11 cellular contexts compared by ENCODE assay signal in genomic region chr6:15505463-15505918, GRCh38.
A peak's percentile ranks its signal among the peaks of the same experiment; 100 is the strongest.
DNase-seq lines count a peak whose midpoint lies in the region; ATAC-seq and TF ChIP-seq lines count a peak whose summit lies in the region.
"Had no signal": no experiment of that assay in that cellular context is flagged by ENCODE, and none has a peak within 500 bp of the region (broad histone marks: within the 10 kb centered on the region; RNA-seq: fewer than 3 reads in every experiment).

No MANE protein-coding gene starts in this region.

- H3K23ac ChIP-seq in H9 (ENCODE audit: insufficient read length, low read depth, low read length), result no peak overlapping the region

- no peak overlapping the region for H2BK12ac ChIP-seq in H9 (ENCODE audit: insufficient read length, low read depth, low read length)

- no peak overlapping the region for H2BK5ac ChIP-seq in H9 (ENCODE audit: insufficient read length, low read length)

- H3K4me2 ChIP-seq in H9 (ENCODE audit: insufficient read depth, insufficient read length, low read length), result no peak overlapping the region

- TF ChIP-seq CTCF in tibial artery (IDR thresholded peaks at IDR 0.05) (no peak), H9 (conservative IDR thresholded peaks at IDR 0.05) (no peak)

- H3K36me3 ChIP-seq in muscle layer of duodenum (ENCODE audit: control insufficient read depth in 1 of 2, insufficient read depth in 2 of 2, low read length in 2 of 2) (peaks cover 20 to 32% of the 10 kb centered on the region in 2 donors), tibial artery (peaks cover 19 to 36% (median 29%) of the 10 kb centered on the region in 3 donors)

- H3K14ac ChIP-seq in H9 (ENCODE audit: insufficient read depth, low read length), result no peak overlapping the region

- H3K4ac ChIP-seq in H9 (ENCODE audit: low read depth, low read length), result no peak overlapping the region

- H3K9me3 ChIP-seq in muscle layer of duodenum (ENCODE audit: control insufficient read depth in 1 of 2, low read length in 2 of 2) (no peaks in the 10 kb centered on the region), tibial artery (no peaks in the 10 kb centered on the region), H9 (ENCODE audit: control insufficient read depth, low read depth, low read length) (no peaks in the 10 kb centered on the region)

- H3K27ac ChIP-seq in cingulate gyrus (ENCODE audit: low read depth, low read length) (peak overlapping the region; percentile 41), muscle layer of duodenum (ENCODE audit: low read length) (no peak overlapping the region), tibial artery (peak overlapping the region; percentile 45 to 50), H9 (ENCODE audit: insufficient read length, low read depth, low read length) (no peak overlapping the region)

- no peak overlapping the region for H2AK5ac ChIP-seq in H9 (ENCODE audit: insufficient read length, low read length)

- DNase-seq in activated T-cell treated with anti-CD3 and anti-CD28 coated beads, Interleukin-2, amount 50 U/mL, for 72 hours, result no peak
- DNase-seq in activated T-cell treated with anti-CD3 and anti-CD28 coated beads, Interleukin-2, amount 50 U/mL, for 48 hours, result no peak
- DNase-seq in tibial artery (peak in 1 of 2 donors; percentile 60), H9 (no peak)
- no peak for DNase-seq in stimulated activated CD8-positive, alpha-beta memory T cell treated with anti-CD3 and anti-CD28 coated beads, Interleukin-4, amount 100 ng/mL, for 48 hours
- DNase-seq: DND-41 had no signal

- no peak overlapping the region for H4K91ac ChIP-seq in H9 (ENCODE audit: insufficient read length, low read depth, low read length)

- no peak overlapping the region for H4K5ac ChIP-seq in H9 (ENCODE audit: insufficient read length, low read depth, low read length)

- peak overlapping the region; percentile 58 for H3K27ac Mint-ChIP-seq in activated T-cell treated with anti-CD3 and anti-CD28 coated beads, Interleukin-2, amount 50 U/mL, for 72 hours
- peak overlapping the region in 1 of 3 experiments; percentile 66; a peak in 1 of 7 replicates for H3K27ac Mint-ChIP-seq in H9

- no peak overlapping the region for H3K9ac ChIP-seq in H9 (ENCODE audit: extremely low read depth, insufficient read length, low read length)

- peaks cover 9 to 20% of the 10 kb centered on the region in 2 donors for H3K4me1 ChIP-seq in muscle layer of duodenum (ENCODE audit: control insufficient read depth in 1 of 2, insufficient read depth in 2 of 2, low read length in 2 of 2)
- peaks cover 3 to 40% (median 22%) of the 10 kb centered on the region in 4 donors for H3K4me1 ChIP-seq in tibial artery
- H3K4me1 ChIP-seq in H9 (ENCODE audit: insufficient read depth, low read length), result no peaks in the 10 kb centered on the region; the same call in 1 of the 2 replicates

- H2BK15ac ChIP-seq in H9 (ENCODE audit: low read depth, low read length), result no peak overlapping the region

- peaks cover 3% of the 10 kb centered on the region for H4K20me1 ChIP-seq in H9 (ENCODE audit: control insufficient read depth, insufficient read depth, insufficient read length)

- H3K9me3 Mint-ChIP-seq in activated T-cell treated with anti-CD3 and anti-CD28 coated beads, Interleukin-2, amount 50 U/mL, for 72 hours, result no peaks in the 10 kb centered on the region
- H3K9me3 Mint-ChIP-seq in H9, result no peaks in the 10 kb centered on the region
- H3K9me3 Mint-ChIP-seq: neural crest cell, T-cell had no signal

- H3K23me2 ChIP-seq in H9 (ENCODE audit: insufficient read length, low read depth, low read length, poor library complexity, severe bottlenecking), result no peaks in the 10 kb centered on the region

- H3T11ph ChIP-seq in H9 (ENCODE audit: low read length), result no peak overlapping the region

- H3K56ac ChIP-seq in H9 (ENCODE audit: insufficient read length, low read depth, low read length), result no peak overlapping the region

- H3K4me3 Mint-ChIP-seq in activated T-cell treated with anti-CD3 and anti-CD28 coated beads, Interleukin-2, amount 50 U/mL, for 72 hours, result no peak overlapping the region
- no peak overlapping the region for H3K4me3 Mint-ChIP-seq in H9
- H3K4me3 Mint-ChIP-seq: neural crest cell, T-cell had no signal

- no peak overlapping the region for H3K18ac ChIP-seq in H9 (ENCODE audit: insufficient read length, low read depth, low read length)

- peaks cover 2 to 36% of the 10 kb centered on the region in 2 donors for H3K36me3 Mint-ChIP-seq in activated T-cell treated with anti-CD3 and anti-CD28 coated beads, Interleukin-2, amount 50 U/mL, for 72 hours (ENCODE audit: insufficient read depth in 2 of 2)
- peaks cover 77 to 98% (median 97%) of the 10 kb centered on the region in 3 experiments for H3K36me3 Mint-ChIP-seq in H9 (ENCODE audit: insufficient read depth in 1 of 3, low read depth in 3 of 3)

- H2AFZ ChIP-seq in H9 (ENCODE audit: low read length), result no peak overlapping the region

- H3K79me2 ChIP-seq in H9 (ENCODE audit: insufficient read depth, low read length), result peaks cover 16% of the 10 kb centered on the region; the same call in 1 of the 2 replicates

- no peak overlapping the region for H2BK120ac ChIP-seq in H9 (ENCODE audit: low read depth, low read length, poor library complexity, severe bottlenecking)

- no peak for ATAC-seq in activated T-cell treated with anti-CD3 and anti-CD28 coated beads, Interleukin-2, amount 50 U/mL, for 72 hours (replicated peaks in 1 of 2)
- ATAC-seq in HG02885 (IDR thresholded peaks at IDR 0.05; ENCODE audit: poor library complexity, unreplicated experiment), result no peak
- ATAC-seq: T-cell had no signal

- no peaks in the 10 kb centered on the region for H3K27me3 Mint-ChIP-seq in activated T-cell treated with anti-CD3 and anti-CD28 coated beads, Interleukin-2, amount 50 U/mL, for 72 hours (ENCODE audit: low read depth)
- H3K27me3 Mint-ChIP-seq in H9 (ENCODE audit: low read depth), result peaks cover 1% of the 10 kb centered on the region; the same call in 1 of the 2 replicates
- H3K27me3 Mint-ChIP-seq: T-cell had no signal

- no CpG with 5 or more reads among the region's 18 CpGs for WGBS in H9 (ENCODE audit: extremely low coverage, insufficient read length, low lambda C conversion rate)

- H4K8ac ChIP-seq in H9 (replicated peaks; ENCODE audit: insufficient read length, low read depth, low read length), result no peak overlapping the region

- H2BK20ac ChIP-seq in H9 (ENCODE audit: low read depth, low read length, poor library complexity, severe bottlenecking), result no peak overlapping the region

- peak overlapping the region; percentile 21 to 39 for H3K4me3 ChIP-seq in muscle layer of duodenum (ENCODE audit: low read depth in 1 of 2, low read length in 2 of 2)
- peak overlapping the region; percentile 31 to 39 for H3K4me3 ChIP-seq in tibial artery

- peaks cover 6% of the 10 kb centered on the region for H3K79me1 ChIP-seq in H9 (ENCODE audit: insufficient read depth, low read depth, low read length, poor library complexity, severe bottlenecking)

- H3K27me3 ChIP-seq in muscle layer of duodenum (ENCODE audit: low read depth, low read length), result no peaks in the 10 kb centered on the region
- no peaks in the 10 kb centered on the region for H3K27me3 ChIP-seq in tibial artery
- H3K27me3 ChIP-seq in H9 (ENCODE audit: insufficient read depth, low read length), result no peaks in the 10 kb centered on the region

- intact Hi-C loops in tibial artery (cut with DNase I; ENCODE audit: low total_unique reads), result loop anchor here (10.0 kb wide), 1 partner anchor 119 kb away; no protein-coding TSS in a partner anchor

- peaks cover 9% of the 10 kb centered on the region for H3K4me1 Mint-ChIP-seq in activated T-cell treated with anti-CD3 and anti-CD28 coated beads, Interleukin-2, amount 50 U/mL, for 72 hours (ENCODE audit: low read depth)
- H3K4me1 Mint-ChIP-seq in H9, result peaks cover 33 to 35% of the 10 kb centered on the region in 2 experiments
- H3K4me1 Mint-ChIP-seq: T-cell had no signal

Comparison
In these comparisons a context has a peak if more than half of its experiments do, and no peak if none do; other contexts are left out.
1. H3K27ac ChIP-seq: peak in cingulate gyrus (single experiment) and tibial artery (2 of 2); none in muscle layer of duodenum (single experiment) and H9 (single experiment).